Comparison of ENCODE assay signal across 9 cellular contexts in the genomic region with DNA sequence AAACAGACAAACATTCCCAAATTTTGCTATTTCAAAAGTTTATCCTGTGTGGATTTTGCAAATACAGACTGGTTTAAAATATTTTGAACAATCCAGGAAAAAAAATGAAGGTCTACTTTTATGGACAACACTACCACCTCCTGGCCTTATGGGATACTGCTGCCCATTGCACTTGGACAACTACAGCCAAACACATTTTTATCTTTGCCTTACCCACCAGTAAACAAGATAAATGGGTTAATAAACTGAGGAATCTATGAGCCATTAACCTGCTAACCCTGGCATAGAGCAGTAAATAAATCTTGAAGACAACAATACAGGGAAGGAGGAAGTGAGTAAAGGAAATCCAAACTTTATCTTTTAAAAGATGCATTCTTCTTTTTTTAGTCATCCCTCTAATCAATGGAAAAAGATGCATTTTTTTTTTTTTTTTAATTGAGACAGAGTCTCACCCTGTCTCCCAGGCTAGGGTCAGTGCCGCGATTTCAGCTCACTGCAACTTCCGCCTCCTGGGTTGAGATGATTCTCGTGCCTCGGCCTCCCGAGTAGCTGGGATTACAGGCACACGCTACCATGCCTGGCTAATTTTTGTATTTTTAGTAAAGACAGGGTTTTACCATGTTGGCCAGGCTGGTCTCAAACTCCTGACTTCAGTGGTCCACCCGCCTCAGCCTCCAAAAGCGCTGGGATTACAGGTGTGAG. TPM values are rescaled to one million over a fixed set of nuclear protein-coding genes. Genes with fewer than 3 reads are reported as not detected.
A peak's percentile ranks its signal among the peaks of the same experiment; 100 is the strongest.
DNase-seq lines count a peak whose midpoint lies in the region; ATAC-seq and TF ChIP-seq lines count a peak whose summit lies in the region.
"Had no signal": no experiment of that assay in that cellular context is flagged by ENCODE, and none has a peak within 500 bp of the region (broad histone marks: within the 10 kb centered on the region; RNA-seq: fewer than 3 reads in every experiment).

No MANE protein-coding gene starts in this region.

- peaks cover 30% of the 10 kb centered on the region for H3K27me3 Mint-ChIP-seq in stimulated activated naive CD8-positive, alpha-beta T cell treated with anti-CD3 and anti-CD28 coated beads, Interleukin-15, amount 100 ng/mL, for 72 hours

- no peak overlapping the region for H3K4me3 Mint-ChIP-seq in stimulated activated naive CD8-positive, alpha-beta T cell treated with anti-CD3 and anti-CD28 coated beads, Interleukin-15, amount 100 ng/mL, for 72 hours

- peak; percentile 90 for TF ChIP-seq CTCF in astrocyte of the spinal cord (IDR thresholded peaks at IDR 0.05; ENCODE audit: low read depth, low read length)

- H3K27ac Mint-ChIP-seq in stimulated activated naive CD8-positive, alpha-beta T cell treated with anti-CD3 and anti-CD28 coated beads, Interleukin-15, amount 100 ng/mL, for 72 hours = no peak overlapping the region
- H3K27ac Mint-ChIP-seq: activated naive CD4-positive, alpha-beta T cell treated with anti-CD3 and anti-CD28 coated beads, Interleukin-2, amount 50 U/mL, for 72 hours had no signal

- peak; percentile 62 for DNase-seq in DMS79 treated with DMSO at 0.1 percent for 48 hours (lab: John Stamatoyannopoulos, UW)
- DNase-seq in DMS79 (lab: John Stamatoyannopoulos, UW) = no peak
- peak; percentile 70 for DNase-seq in HuH-7 (ENCODE audit: low spot score)
- DNase-seq in RPMI7951 (ENCODE audit: low read depth) = peak; percentile 51
- peak; percentile 74 for DNase-seq in astrocyte of the spinal cord (ENCODE audit: low read depth, low spot score)
- peak; percentile 75 for DNase-seq in kidney glomerular epithelial cell (lab: John Stamatoyannopoulos, UW)
- DNase-seq in stimulated activated naive CD8-positive, alpha-beta T cell treated with anti-CD3 and anti-CD28 coated beads, Interleukin-15, amount 100 ng/mL, for 72 hours = peak; percentile 19 to 35

- peaks cover 14% of the 10 kb centered on the region for H3K4me1 Mint-ChIP-seq in stimulated activated naive CD8-positive, alpha-beta T cell treated with anti-CD3 and anti-CD28 coated beads, Interleukin-15, amount 100 ng/mL, for 72 hours

- peak; percentile 41 for ATAC-seq in stimulated activated naive CD8-positive, alpha-beta T cell treated with anti-CD3 and anti-CD28 coated beads, Interleukin-15, amount 100 ng/mL, for 72 hours
- ATAC-seq in HG03097 (IDR thresholded peaks at IDR 0.05; ENCODE audit: low FRiP score, unreplicated experiment) = no peak

- no peak overlapping the region for H3K4me3 ChIP-seq in astrocyte of the spinal cord (ENCODE audit: low read depth, low read length)

- H3K9me3 Mint-ChIP-seq in stimulated activated naive CD8-positive, alpha-beta T cell treated with anti-CD3 and anti-CD28 coated beads, Interleukin-15, amount 100 ng/mL, for 72 hours = no peaks in the 10 kb centered on the region
- H3K9me3 Mint-ChIP-seq: activated naive CD4-positive, alpha-beta T cell treated with anti-CD3 and anti-CD28 coated beads, Interleukin-2, amount 50 U/mL, for 72 hours had no signal

- in situ Hi-C loops in astrocyte of the spinal cord (cut with HindIII; ENCODE audit: low sequenced_read_pairs) = no loop called here

RNA-seq across cellular contexts. Expression of gene SPIRE1, which starts 2.1 kb away (rescaled TPM):
- 12.2 and 15.7 TPM in 2 replicates for total RNA-seq in RPMI7951 (2014; rRNA removed; shearing (Covaris generic))

RNA-seq across cellular contexts. Expression of gene CEP76, which starts 42.5 kb away (rescaled TPM):
- total RNA-seq in RPMI7951 (2014; rRNA removed; shearing (Covaris generic)) = 10.7 and 14.7 TPM in 2 replicates

RNA-seq across cellular contexts. Expression of gene PSMG2, which starts 42.8 kb away (rescaled TPM):
- 168 and 188 TPM in 2 replicates for total RNA-seq in RPMI7951 (2014; rRNA removed; shearing (Covaris generic))
